15 cellular contexts compared by ENCODE assay signal in the genomic region with DNA sequence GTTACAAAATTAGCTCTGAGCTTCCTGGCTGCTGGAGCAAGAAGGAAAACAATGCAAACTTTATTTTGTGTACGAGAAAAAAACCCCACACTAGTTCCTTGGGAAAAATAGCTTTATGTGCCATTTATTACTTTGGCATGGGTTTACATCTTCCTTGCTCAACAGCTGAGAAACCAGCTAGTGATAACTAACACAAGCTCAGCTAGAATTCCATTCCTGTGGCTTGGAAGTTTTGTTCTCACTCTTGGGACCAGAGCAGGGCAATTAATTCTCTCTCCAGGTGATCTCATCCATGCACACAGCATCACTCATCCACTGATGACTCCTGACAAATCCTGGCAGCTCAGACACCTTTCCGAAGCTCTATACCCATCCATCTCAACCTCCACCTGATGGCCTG.
"Had no signal": no experiment of that assay in that cellular context is flagged by ENCODE, and none has a peak within 500 bp of the region (broad histone marks: within the 10 kb centered on the region; RNA-seq: fewer than 3 reads in every experiment).

No MANE protein-coding gene starts in this region.

- ATAC-seq: activated CD8-positive, alpha-beta memory T cell treated with anti-CD3 and anti-CD28 coated beads, Interleukin-2, amount 10 ng/mL, durations not matched to agents 7 days and 5 days; stimulated activated naive CD8-positive, alpha-beta T cell treated with anti-CD3 and anti-CD28 coated beads, Interleukin-15, amount 100 ng/mL, for 72 hours had no signal

- H3K4me3 ChIP-seq: coronary artery, left ventricle myocardium inferior had no signal

- H3K4me1 ChIP-seq: left ventricle myocardium inferior had no signal

- H3K27ac ChIP-seq: coronary artery, left ventricle myocardium inferior had no signal

- DNase-seq: activated B cell treated with CpG ODN at 0.5 μM for 24 hours; activated CD4-positive, alpha-beta memory T cell treated with anti-CD3 and anti-CD28 coated beads, Interleukin-2, amount 10 ng/mL, durations not matched to agents 7 days and 5 days; activated CD4-positive, alpha-beta T cell treated with anti-CD3 and anti-CD28 coated beads for 48 hours; activated CD8-positive, alpha-beta memory T cell treated with anti-CD3 and anti-CD28 coated beads, Interleukin-2, amount 10 ng/mL, durations not matched to agents 7 days and 5 days; activated naive CD4-positive, alpha-beta T cell; anterior cingulate cortex; erythroblast; glutamatergic neuron; hippocampal formation; left ventricle myocardium inferior; naive B cell; small intestine; stimulated activated CD4-positive, alpha-beta T cell treated with anti-CD3 and anti-CD28 coated beads, Interleukin-4, amount 100 ng/mL, for 1 hour; stimulated activated naive CD8-positive, alpha-beta T cell treated with anti-CD3 and anti-CD28 coated beads, Interleukin-15, amount 100 ng/mL, for 72 hours had no signal

- H3K9me3 ChIP-seq: left ventricle myocardium inferior had no signal
